Comparison of ENCODE assay signal across 10 cellular contexts in genomic region chr15:99306694-99307338, GRCh38. TPM values are rescaled to one million over a fixed set of nuclear protein-coding genes. Genes with fewer than 3 reads are reported as not detected.
DNase-seq lines count a peak whose midpoint lies in the region; ATAC-seq and TF ChIP-seq lines count a peak whose summit lies in the region.
"Had no signal": no experiment of that assay in that cellular context is flagged by ENCODE, and none has a peak within 500 bp of the region (broad histone marks: within the 10 kb centered on the region; RNA-seq: fewer than 3 reads in every experiment).

No MANE protein-coding gene starts in this region.

- intact Hi-C loops in ascending aorta (cut with DNase I) (loop anchor here (2.0 to 5.0 kb wide), 2 partner anchors 16 to 260 kb away; partner anchors contain the start of gene MEF2A), tibial artery (cut with DNase I; ENCODE audit: low total_unique reads) (no loop called here)

- H3K9me3 ChIP-seq in ascending aorta (no peaks in the 10 kb centered on the region), tibial artery (no peaks in the 10 kb centered on the region)

- DNase-seq in NCI-H1694 treated with DMSO at 0.1 percent for 48 hours (lab: John Stamatoyannopoulos, UW) (peak; percentile 5), NCI-H1694 (lab: John Stamatoyannopoulos, UW) (no peak), ascending aorta (ENCODE audit: low spot score in 2 of 2) (no peak), kidney tubule cell (ENCODE audit: low spot score) (peak; percentile 34), tibial artery (no peak)
- no peak for DNase-seq in stimulated activated CD4-positive, alpha-beta T cell treated with anti-CD3 and anti-CD28 coated beads, Interleukin-1b, Interleukin-23, amount 100 ng/mL, for 48 hours
- DNase-seq: effector CD4-positive, alpha-beta T cell; NK-92 treated with Interleukin-12 subunit alpha and Interleukin-12 subunit beta, amount 100 ng/mL, for 24 hours had no signal

- H3K4me1 ChIP-seq in ascending aorta (peaks cover 0 to 6% of the 10 kb centered on the region in 2 donors), tibial artery (peaks cover 0 to 64% (median 16%) of the 10 kb centered on the region in 4 donors)

- H3K27me3 ChIP-seq in ascending aorta (no peaks in the 10 kb centered on the region), tibial artery (no peaks in the 10 kb centered on the region)

- TF ChIP-seq CTCF in ascending aorta (IDR thresholded peaks at IDR 0.05) (no peak), tibial artery (IDR thresholded peaks at IDR 0.05) (no peak)

- no peaks in the 10 kb centered on the region for H3K36me3 ChIP-seq in ascending aorta
- H3K36me3 ChIP-seq in tibial artery = no peaks in the 10 kb centered on the region

- ATAC-seq in GM21529 (IDR thresholded peaks at IDR 0.05; ENCODE audit: unreplicated experiment) (no peak), HG03565 (IDR thresholded peaks at IDR 0.05; ENCODE audit: unreplicated experiment) (no peak)

- H3K4me3 ChIP-seq in ascending aorta (peak overlapping the region; percentile 11 to 43), tibial artery (peak overlapping the region; percentile 19 to 22)

- H3K27ac ChIP-seq in ascending aorta = peak overlapping the region; percentile 76 to 81
- peak overlapping the region; percentile 59 to 69 for H3K27ac ChIP-seq in tibial artery

RNA-seq across cellular contexts. Expression of gene LRRC28, which starts 55.5 kb away (rescaled TPM):
- total RNA-seq in ascending aorta = 24.2 TPM

RNA-seq across cellular contexts. Expression of gene TTC23, which starts 57.4 kb away (rescaled TPM):
- total RNA-seq in ascending aorta = 37.3 TPM

Comparison
In these comparisons a context has a peak if more than half of its experiments do, and no peak if none do; other contexts are left out.
1. DNase-seq: peak in NCI-H1694 treated with DMSO at 0.1 percent for 48 hours (single experiment) and kidney tubule cell (single experiment); none in NCI-H1694 (single experiment), ascending aorta (0 of 2), tibial artery (0 of 2) and stimulated activated CD4-positive, alpha-beta T cell treated with anti-CD3 and anti-CD28 coated beads, Interleukin-1b, Interleukin-23, amount 100 ng/mL, for 48 hours (single experiment).